8 cellular contexts compared by ENCODE assay signal in the genomic region with DNA sequence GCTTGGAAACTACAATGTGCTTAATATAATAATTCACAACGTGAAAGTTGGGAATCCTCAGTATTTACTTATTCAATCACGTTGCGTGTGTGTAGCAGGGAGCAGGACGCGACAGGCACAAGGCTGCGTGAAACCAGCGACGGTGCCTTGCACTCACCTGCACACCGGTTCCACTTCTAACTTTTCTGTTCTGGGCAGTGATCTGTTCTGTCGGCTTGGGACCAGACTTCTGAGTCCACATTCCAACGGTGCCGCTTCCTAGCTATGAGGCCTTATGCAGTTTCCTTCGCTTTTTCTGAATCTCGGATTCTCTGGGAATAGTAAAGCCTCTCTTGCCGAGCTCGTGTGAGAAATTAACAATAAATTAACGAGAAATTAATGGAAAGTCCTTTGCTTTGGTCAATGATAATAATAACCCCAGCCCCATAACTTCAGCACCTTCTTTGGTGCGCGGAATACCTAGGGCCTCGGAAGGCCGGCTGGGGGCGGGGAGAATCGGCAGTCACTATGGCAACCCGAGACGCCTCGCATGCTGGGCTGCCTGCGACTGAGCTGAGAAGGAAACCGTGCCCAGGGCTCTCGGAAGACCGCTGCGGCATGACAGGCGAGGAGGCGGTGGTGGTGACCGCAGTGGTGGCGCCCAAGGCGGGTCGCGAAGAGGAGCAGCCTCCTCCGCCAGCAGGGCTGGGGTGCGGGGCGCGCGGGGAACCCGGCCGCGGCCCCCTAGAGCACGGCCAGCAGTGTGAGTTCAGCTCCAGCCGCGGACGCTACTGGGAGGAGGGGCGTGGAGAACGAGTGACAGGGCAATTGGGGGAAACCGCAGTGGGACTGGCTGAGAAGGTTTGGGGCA. TPM values are rescaled to one million over a fixed set of nuclear protein-coding genes. Genes with fewer than 3 reads are reported as not detected.
DNase-seq lines count a peak whose midpoint lies in the region; ATAC-seq, FAIRE-seq and TF ChIP-seq lines count a peak whose summit lies in the region.

Gene C11orf97 (plus strand): TSS at position 530 of the 850 bp plus-strand sequence. CDS start 68 bp downstream, at position 598.

- no peak for TF ChIP-seq EP300 in neural cell (conservative IDR thresholded peaks at IDR 0.05; ENCODE audit: poor library complexity, severe bottlenecking)

- peak; percentile 81 for DNase-seq in activated effector memory CD4-positive, alpha-beta T cell treated with anti-CD3 and anti-CD28 coated beads, Interleukin-2, amount 50 U/mL, for 16 hours
- DNase-seq in frontal cortex (ENCODE audit: low spot score in 2 of 2): peak; percentile 41 to 62
- peak; percentile 42 to 58 for DNase-seq in stimulated activated naive CD8-positive, alpha-beta T cell treated with anti-CD3 and anti-CD28 coated beads, Interleukin-15, amount 100 ng/mL, for 72 hours

- H3K9ac ChIP-seq in OCI-LY3 (ENCODE audit: low read length) (no peak within 1 kb of the TSS), neural cell (ENCODE audit: low read length) (peak within 1 kb of the TSS; percentile 34)

- H3K27me3 ChIP-seq in OCI-LY3 (ENCODE audit: low read depth, low read length) (peaks cover 8% of the 10 kb centered on the region; the same call in 1 of the 2 replicates), neural cell (ENCODE audit: insufficient read depth, low read depth, low read length) (no peaks in the 10 kb centered on the region)

- no peak for FAIRE-seq in frontal cortex (lab: Jason Lieb, UNC)

- H3K4me3 ChIP-seq in OCI-LY3 (ENCODE audit: low read length) (peak within 1 kb of the TSS; percentile 61), neural cell (ENCODE audit: low read length) (peak within 1 kb of the TSS; percentile 71)

- H3K9me3 ChIP-seq in OCI-LY3 (ENCODE audit: insufficient read depth, low read length): no peaks in the 10 kb centered on the region
- H3K9me3 ChIP-seq in neural cell (ENCODE audit: low read length): no peaks in the 10 kb centered on the region

- H3K9me3 Mint-ChIP-seq in stimulated activated naive CD8-positive, alpha-beta T cell treated with anti-CD3 and anti-CD28 coated beads, Interleukin-15, amount 100 ng/mL, for 72 hours: no peaks in the 10 kb centered on the region

- peak within 1 kb of the TSS; percentile 41 for H3K4me2 ChIP-seq in OCI-LY3 (ENCODE audit: low read length)
- peak within 1 kb of the TSS; percentile 53 for H3K4me2 ChIP-seq in neural cell (ENCODE audit: low read length)

- H3K27ac ChIP-seq in OCI-LY3 (ENCODE audit: low read length): no peak within 1 kb of the TSS
- H3K27ac ChIP-seq in neural cell (ENCODE audit: low read length): no peak within 1 kb of the TSS

- H3K36me3 ChIP-seq in OCI-LY3 (replicated peaks; ENCODE audit: low read depth, low read length) (no peaks in the 10 kb centered on the region), neural cell (ENCODE audit: insufficient read depth, low read length) (no peaks in the 10 kb centered on the region)

- H3K27ac Mint-ChIP-seq in stimulated activated naive CD8-positive, alpha-beta T cell treated with anti-CD3 and anti-CD28 coated beads, Interleukin-15, amount 100 ng/mL, for 72 hours: peak within 1 kb of the TSS; percentile 63 to 67

- TF ChIP-seq CTCF in OCI-LY3 (IDR thresholded peaks at IDR 0.05; ENCODE audit: low read depth, low read length): no peak
- TF ChIP-seq CTCF in neural cell (IDR thresholded peaks at IDR 0.05; ENCODE audit: poor library complexity, severe bottlenecking): no peak

- peak; percentile 70 for ATAC-seq in GM18520 (IDR thresholded peaks at IDR 0.05; ENCODE audit: unreplicated experiment)
- peak; percentile 83 for ATAC-seq in HG02981 (IDR thresholded peaks at IDR 0.05; ENCODE audit: unreplicated experiment)
- ATAC-seq in stimulated activated naive CD8-positive, alpha-beta T cell treated with anti-CD3 and anti-CD28 coated beads, Interleukin-15, amount 100 ng/mL, for 72 hours: peak; percentile 93
- ATAC-seq in GM19455 (IDR thresholded peaks at IDR 0.05; ENCODE audit: unreplicated experiment): no peak

- peaks cover 26% of the 10 kb centered on the region for H3K27me3 Mint-ChIP-seq in stimulated activated naive CD8-positive, alpha-beta T cell treated with anti-CD3 and anti-CD28 coated beads, Interleukin-15, amount 100 ng/mL, for 72 hours

- no peaks in the 10 kb centered on the region for H3K4me1 ChIP-seq in OCI-LY3 (ENCODE audit: low read length)

- H4K20me1 ChIP-seq in OCI-LY3 (ENCODE audit: insufficient read depth, low read length) (no peaks in the 10 kb centered on the region), neural cell (ENCODE audit: insufficient read depth) (no peaks in the 10 kb centered on the region)

- H3K4me3 Mint-ChIP-seq in stimulated activated naive CD8-positive, alpha-beta T cell treated with anti-CD3 and anti-CD28 coated beads, Interleukin-15, amount 100 ng/mL, for 72 hours: peak within 1 kb of the TSS; percentile 84

- no peak for TF ChIP-seq RAD21 in neural cell (conservative IDR thresholded peaks at IDR 0.05)

- H3K79me2 ChIP-seq in OCI-LY3 (ENCODE audit: low read length): no peaks in the 10 kb centered on the region
- H3K79me2 ChIP-seq in neural cell (replicated peaks; ENCODE audit: insufficient read depth, low read length): no peaks in the 10 kb centered on the region

- H3K4me1 Mint-ChIP-seq in stimulated activated naive CD8-positive, alpha-beta T cell treated with anti-CD3 and anti-CD28 coated beads, Interleukin-15, amount 100 ng/mL, for 72 hours: peaks cover 17% of the 10 kb centered on the region

- H2AFZ ChIP-seq in OCI-LY3 (ENCODE audit: low read depth, low read length) (0 out of 2 replicates have a peak within 1 kb of the TSS, but pooled peaks have one; percentile 4), neural cell (ENCODE audit: low read depth, low read length) (peak within 1 kb of the TSS; percentile 24)

- H3F3A ChIP-seq in neural cell (ENCODE audit: insufficient read depth, low read length, poor library complexity, severe bottlenecking): no peaks in the 10 kb centered on the region

- no peaks in the 10 kb centered on the region for H3K9me2 ChIP-seq in neural cell (ENCODE audit: insufficient read depth, low read length)

TF ChIP-seq in neural cell, 6 proteins besides CTCF, POLR2A, EP300 and RAD21:
- TF ChIP-seq MXI1 (conservative IDR thresholded peaks at IDR 0.05; ENCODE audit: poor library complexity, severe bottlenecking) (peak; percentile 77), EZH2 (IDR thresholded peaks at IDR 0.05; ENCODE audit: borderline replicate concordance, insufficient read depth, low read length, poor library complexity, severe bottlenecking) (no peak)

RNA-seq across cellular contexts. Expression of gene C11orf97, which starts in this region (rescaled TPM):
- not detected for total RNA-seq in frontal cortex
- polyA plus RNA-seq in neural cell: 0.47 TPM in 1 of 2 replicates, not detected in the other
- not detected in 2 replicates for polyA minus RNA-seq in neural cell

Comparison
In these comparisons a context has a peak if more than half of its experiments do, and no peak if none do; other contexts are left out.
1. Peak in DNase-seq in frontal cortex; RNA of the gene not detected or under 1 TPM.